13 cellular contexts compared by ENCODE assay signal in genomic region chr10:122020202-122020601, GRCh38. TPM values are rescaled to one million over a fixed set of nuclear protein-coding genes. Genes with fewer than 3 reads are reported as not detected.
DNase-seq lines count a peak whose midpoint lies in the region; ATAC-seq and TF ChIP-seq lines count a peak whose summit lies in the region.
"Had no signal": no experiment of that assay in that cellular context is flagged by ENCODE, and none has a peak within 500 bp of the region (broad histone marks: within the 10 kb centered on the region; RNA-seq: fewer than 3 reads in every experiment).

No MANE protein-coding gene starts in this region.

- H3K27me3 ChIP-seq in heart right ventricle (peaks cover 0 to 11% (median 0%) of the 10 kb centered on the region in 7 donors), muscle layer of duodenum (ENCODE audit: low read depth, low read length) (no peaks in the 10 kb centered on the region), upper lobe of right lung (no peaks in the 10 kb centered on the region)

- H3K9me3 ChIP-seq in heart right ventricle (no peaks in the 10 kb centered on the region), muscle layer of duodenum (ENCODE audit: control insufficient read depth in 1 of 2, low read length in 2 of 2) (no peaks in the 10 kb centered on the region), upper lobe of right lung (no peaks in the 10 kb centered on the region)

- no peak for ATAC-seq in heart right ventricle
- ATAC-seq in Right ventricle myocardium superior (ENCODE audit: poor library complexity) = no peak
- peak; percentile 59 for ATAC-seq in esophagus mucosa
- no peak for ATAC-seq in upper lobe of right lung
- no peak for ATAC-seq in GM19351 (IDR thresholded peaks at IDR 0.05; ENCODE audit: unreplicated experiment)
- ATAC-seq: activated T-cell treated with anti-CD3 and anti-CD28 coated beads, Interleukin-2, amount 50 U/mL, for 4 hours had no signal

- DNase-seq in heart right ventricle (no peak), Right ventricle myocardium superior (no peak), upper lobe of right lung (no peak), NCI-H774 (lab: John Stamatoyannopoulos, UW) (no peak), NCI-H1105 treated with DMSO at 0.1 percent for 48 hours (lab: John Stamatoyannopoulos, UW) (no peak)
- DNase-seq: activated CD4-positive, alpha-beta T cell treated with anti-CD3 and anti-CD28 coated beads, Interleukin-2, amount 50 U/mL, for 48 hours; activated naive CD8-positive, alpha-beta T cell treated with anti-CD3 and anti-CD28 coated beads for 36 hours; activated T-cell treated with anti-CD3 and anti-CD28 coated beads, Interleukin-2, amount 50 U/mL, for 4 hours; effector memory CD4-positive, alpha-beta T cell; NCI-H187 treated with DMSO at 0.1 percent for 48 hours had no signal

- peak overlapping the region in 1 of 10 donors; percentile 23 for H3K4me3 ChIP-seq in heart right ventricle
- peak overlapping the region in 1 of 2 donors; percentile 13 for H3K4me3 ChIP-seq in muscle layer of duodenum (ENCODE audit: low read depth in 1 of 2, low read length in 2 of 2)
- H3K4me3 ChIP-seq in upper lobe of right lung = no peak overlapping the region

- H3K4me1 ChIP-seq in heart right ventricle (peaks cover 0 to 48% (median 11%) of the 10 kb centered on the region in 9 donors), muscle layer of duodenum (ENCODE audit: control insufficient read depth in 1 of 2, insufficient read depth in 2 of 2, low read length in 2 of 2) (peaks cover 0 to 23% of the 10 kb centered on the region in 2 donors), upper lobe of right lung (no peaks in the 10 kb centered on the region)

- H3K27ac ChIP-seq in heart right ventricle (peak overlapping the region in 6 of 10 donors; percentile 54 to 74 (median 66)), muscle layer of duodenum (ENCODE audit: low read length) (peak overlapping the region; percentile 91), upper lobe of right lung (peak overlapping the region; percentile 59)

- WGBS in heart right ventricle, 2 donors = 88 to 90% methylated on average over 6 of the region's 6 CpGs

- intact Hi-C loops in heart right ventricle (cut with DNase I) (no loop called here), Right ventricle myocardium superior (cut with DNase I) (no loop called here), upper lobe of right lung (cut with DNase I) (no loop called here)

- TF ChIP-seq CTCF in heart right ventricle (IDR thresholded peaks at IDR 0.05) (no peak), upper lobe of right lung (IDR thresholded peaks at IDR 0.05) (no peak)

- peaks cover 0 to 16% (median 0%) of the 10 kb centered on the region in 9 donors for H3K36me3 ChIP-seq in heart right ventricle
- H3K36me3 ChIP-seq in muscle layer of duodenum (ENCODE audit: control insufficient read depth in 1 of 2, insufficient read depth in 2 of 2, low read length in 2 of 2) = no peaks in the 10 kb centered on the region
- H3K36me3 ChIP-seq in upper lobe of right lung = no peaks in the 10 kb centered on the region

RNA-seq across cellular contexts. Expression of gene TACC2, which starts 31.2 kb away (rescaled TPM):
- total RNA-seq in heart right ventricle (100 to 1,000 TPM; 266 to 451 (median 378) TPM), Right ventricle myocardium superior (349 TPM), esophagus mucosa (90.0 TPM), upper lobe of right lung (236 TPM)
- 100 to 1,000 TPM in 1 of 2 donors, 10 to 100 TPM in 1; 68.1 to 314 TPM for polyA plus RNA-seq in heart right ventricle
- total RNA-seq: activated naive CD8-positive, alpha-beta T cell treated with anti-CD3 and anti-CD28 coated beads for 36 hours had no signal

RNA-seq across cellular contexts. Expression of gene NSMCE4A, which starts 45.2 kb away (rescaled TPM):
- 10 to 100 TPM; 18.2 to 35.4 (median 24.4) TPM for total RNA-seq in heart right ventricle
- polyA plus RNA-seq in heart right ventricle = 10 to 100 TPM; 25.8 to 58.5 TPM
- total RNA-seq in Right ventricle myocardium superior = 23.7 TPM
- total RNA-seq in esophagus mucosa = 33.9 TPM
- total RNA-seq in upper lobe of right lung = 38.4 TPM
